In the genomic region with DNA sequence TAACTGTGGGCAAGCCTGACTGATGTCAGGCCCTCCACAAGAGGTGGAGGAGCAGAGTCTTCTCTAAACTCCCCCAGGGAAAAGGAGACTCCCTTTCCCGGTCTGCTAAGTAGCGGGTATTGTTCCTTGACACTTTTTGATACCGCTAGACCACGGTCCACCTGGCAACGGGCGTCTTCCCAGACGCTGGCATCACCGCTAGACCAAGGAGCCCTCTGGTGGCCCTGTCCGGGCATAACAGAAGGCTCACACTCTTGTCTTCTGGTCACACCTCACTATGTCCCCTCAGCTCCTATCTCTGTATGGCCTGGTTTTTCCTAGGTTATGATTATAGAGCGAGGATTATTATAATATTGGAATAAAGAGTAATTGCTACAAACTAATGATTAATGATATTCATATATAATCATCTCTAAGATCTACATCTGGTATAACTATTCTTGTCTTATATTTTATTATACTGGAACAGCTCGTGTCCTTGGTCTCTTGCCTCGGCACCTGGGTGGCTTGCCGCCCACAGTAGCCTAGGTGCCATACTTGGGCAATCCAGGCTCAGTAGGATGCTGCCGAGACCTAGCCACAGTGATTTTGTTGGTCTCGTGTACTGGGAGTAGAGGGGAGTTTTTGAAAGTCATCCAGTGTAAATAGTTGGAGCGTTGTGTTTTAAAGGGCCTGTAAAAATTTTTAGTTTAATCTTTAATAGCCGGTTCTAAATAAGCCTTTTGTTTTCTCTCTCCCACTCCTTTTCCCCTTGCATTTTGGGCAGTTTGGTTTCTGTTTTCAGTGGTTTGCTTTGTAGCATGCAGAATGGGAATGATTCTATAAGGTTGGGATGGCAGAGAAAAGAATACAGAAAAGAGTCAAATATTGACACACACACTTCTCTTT, we compare ENCODE assay signal across 7 cellular contexts.
DNase-seq lines count a peak whose midpoint lies in the region; ATAC-seq and TF ChIP-seq lines count a peak whose summit lies in the region.
"Not testable (repeated sequence)": the region's sequence is repeated elsewhere in the genome, so short reads cannot be mapped to it uniquely, and the experiment has no call there.

No MANE protein-coding gene starts in this region.

- ATAC-seq in right lobe of liver = peak in 1 of 4 donors; percentile 31
- peak in 1 of 4 donors; percentile 50 for ATAC-seq in psoas muscle

- peak; percentile 18 for DNase-seq in DMS153 treated with DMSO at 0.1 percent for 48 hours (lab: John Stamatoyannopoulos, UW; ENCODE audit: unreplicated experiment)
- DNase-seq in MG63 = peak; percentile 37
- not testable (repeated sequence) for DNase-seq in fibroblast of villous mesenchyme (ENCODE audit: low read depth); right lobe of liver
- DNase-seq in psoas muscle = peak; percentile 33 to 60

- peak overlapping the region; percentile 69 for H3K27ac ChIP-seq in VCaP
- not testable (repeated sequence) for H3K27ac ChIP-seq in right lobe of liver, psoas muscle

- H3K27ac Mint-ChIP-seq in brain = not testable (repeated sequence)

- peak; percentile 77 for TF ChIP-seq CTCF in VCaP (conservative IDR thresholded peaks at IDR 0.05)
- TF ChIP-seq CTCF in brain (conservative IDR thresholded peaks at IDR 0.05) = peak; percentile 48 to 65
- TF ChIP-seq CTCF in fibroblast of villous mesenchyme (IDR thresholded peaks at IDR 0.05; ENCODE audit: insufficient read depth, low read depth, low read length) = peak; percentile 25
- TF ChIP-seq CTCF in right lobe of liver (IDR thresholded peaks at IDR 0.05) = peak; percentile 34 to 53 (median 42)
- peak; percentile 62 for TF ChIP-seq CTCF in psoas muscle (IDR thresholded peaks at IDR 0.05)

- H3K4me1 ChIP-seq in right lobe of liver = peaks cover 0 to 18% (median 0%) of the 10 kb centered on the region in 4 donors
- H3K4me1 ChIP-seq in psoas muscle = not testable (repeated sequence)

- H3K27me3 ChIP-seq in MG63; right lobe of liver; psoas muscle (ENCODE audit: insufficient read depth in 3 of 3, low read length in 2 of 3): not testable (repeated sequence)

- H3K27me3 Mint-ChIP-seq in brain = not testable (repeated sequence)

- H3K36me3 Mint-ChIP-seq in brain = not testable (repeated sequence)

- not testable (repeated sequence) for H3K9me3 ChIP-seq in MG63, right lobe of liver, psoas muscle

- intact Hi-C loops in right lobe of liver (cut with DNase I); psoas muscle (cut with DNase I): not testable (repeated sequence)

- not testable (repeated sequence) for H3K36me3 ChIP-seq in MG63; right lobe of liver; psoas muscle (ENCODE audit: insufficient read depth in 1 of 2, low read depth in 1 of 2)

- not testable (repeated sequence) for H3K9me3 Mint-ChIP-seq in brain

- WGBS in right lobe of liver (ENCODE audit: insufficient coverage, low coverage, low lambda C conversion rate, missing lambda C conversion rate) = 63% methylated on average over 11 of the region's 17 CpGs
- WGBS in psoas muscle, 3 donors = 32 to 56% (median 38%) methylated on average over 16 to 17 of the region's 17 CpGs

- not testable (repeated sequence) for H3K4me3 Mint-ChIP-seq in brain

- not testable (repeated sequence) for TF ChIP-seq POLR2A in right lobe of liver (IDR thresholded peaks at IDR 0.05)

- not testable (repeated sequence) for H3K4me1 Mint-ChIP-seq in brain

- H3K4me3 ChIP-seq in MG63; fibroblast of villous mesenchyme (ENCODE audit: low read depth, low read length); right lobe of liver; psoas muscle: not testable (repeated sequence)

Comparison
In these comparisons a context has a peak if more than half of its experiments do, and no peak if none do; other contexts are left out.
1. CTCF ChIP-seq: peak in every context shown above with its lines; median percentile 77 in VCaP; 62 in psoas muscle; 56 in brain; 42 in right lobe of liver; 25 in fibroblast of villous mesenchyme.